In the genomic region with DNA sequence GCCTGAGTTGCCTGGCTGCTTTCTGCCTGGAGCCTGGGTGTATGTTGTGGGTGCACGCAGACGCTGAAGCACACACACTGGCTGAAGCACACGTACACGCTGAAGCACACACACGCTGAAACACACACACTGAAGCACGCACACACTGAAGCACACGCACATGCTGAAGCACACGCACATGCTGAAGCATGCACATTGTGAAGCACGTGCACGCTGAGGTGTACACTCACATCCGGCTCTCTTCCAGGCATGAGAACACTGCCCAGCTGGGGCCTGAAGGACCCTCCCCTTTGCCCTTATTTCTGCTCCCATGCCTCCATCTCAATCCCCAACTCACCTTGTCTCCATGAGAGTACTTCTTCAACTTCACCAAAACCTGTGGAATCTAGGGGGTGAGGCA, we compare ENCODE assay signal across 27 cellular contexts. TPM values are rescaled to one million over a fixed set of nuclear protein-coding genes. Genes with fewer than 3 reads are reported as not detected.
A peak's percentile ranks its signal among the peaks of the same experiment; 100 is the strongest.
DNase-seq lines count a peak whose midpoint lies in the region; ATAC-seq, FAIRE-seq and TF ChIP-seq lines count a peak whose summit lies in the region.
"Had no signal": no experiment of that assay in that cellular context is flagged by ENCODE, and none has a peak within 500 bp of the region (broad histone marks: within the 10 kb centered on the region; RNA-seq: fewer than 3 reads in every experiment).

No MANE protein-coding gene starts in this region.

- no peak overlapping the region for H3K9ac ChIP-seq in muscle layer of colon (ENCODE audit: low read length)

- 90 to 92% methylated on average over 11 of the region's 11 CpGs for WGBS in heart right ventricle, 2 donors
- WGBS in thyroid gland, 2 donors: 95 to 96% methylated on average over 11 of the region's 11 CpGs

- intact Hi-C loops in heart right ventricle (cut with DNase I) (loop anchor here in 4 of 10 donors (10.0 kb wide), 3 partner anchors 53 to 143 kb away; a partner anchor contains a TSS), thyroid gland (cut with DNase I) (no loop called here)

- H3K27ac ChIP-seq in heart right ventricle: peak overlapping the region in 7 of 10 donors; percentile 18 to 76 (median 48)
- H3K27ac ChIP-seq in right atrium auricular region: no peak overlapping the region
- H3K27ac ChIP-seq in muscle layer of colon (ENCODE audit: low read depth, low read length): peak overlapping the region; percentile 44
- peak overlapping the region; percentile 21 to 61 (median 43) for H3K27ac ChIP-seq in thyroid gland

- TF ChIP-seq POLR2A in thyroid gland (IDR thresholded peaks at IDR 0.05): no peak

- no peaks in the 10 kb centered on the region for H3K27me3 ChIP-seq in heart right ventricle
- H3K27me3 ChIP-seq in right atrium auricular region: no peaks in the 10 kb centered on the region
- H3K27me3 ChIP-seq in bronchial epithelial cell (ENCODE audit: control insufficient read depth, insufficient read depth, low read length): no peaks in the 10 kb centered on the region
- H3K27me3 ChIP-seq in muscle layer of colon (ENCODE audit: control insufficient read depth in 1 of 2, insufficient read depth in 2 of 2, low read length in 2 of 2): no peaks in the 10 kb centered on the region
- H3K27me3 ChIP-seq in thyroid gland: no peaks in the 10 kb centered on the region
- H3K27me3 ChIP-seq: BE2C had no signal

- FAIRE-seq in bronchial epithelial cell (lab: Jason Lieb, UNC): peak; percentile 36

- DNase-seq in heart right ventricle (no peak), right atrium auricular region (ENCODE audit: low spot score) (no peak), bronchial epithelial cell (ENCODE audit: low read depth) (no peak), thyroid gland (no peak), KBM-7 (no peak)
- DNase-seq: activated CD4-positive, alpha-beta T cell treated with anti-CD3 and anti-CD28 coated beads for 4 hours; activated CD8-positive, alpha-beta memory T cell treated with anti-CD3 and anti-CD28 coated beads for 24 hours; activated naive CD4-positive, alpha-beta T cell; activated T-cell treated with anti-CD3 and anti-CD28 coated beads, Interleukin-2, amount 50 U/mL, for 1 hour; BE2C; Caco-2; central memory CD4-positive, alpha-beta T cell; DND-41; GOT3; Kasumi-1; NCI-H1694; NCI-H2171; NCI-H524; nephron progenitor cell; T-helper 17 cell had no signal

- peaks cover 0 to 100% (median 57%) of the 10 kb centered on the region in 9 donors for H3K36me3 ChIP-seq in heart right ventricle
- H3K36me3 ChIP-seq in right atrium auricular region: peaks cover 81% of the 10 kb centered on the region
- peaks cover 33% of the 10 kb centered on the region for H3K36me3 ChIP-seq in bronchial epithelial cell (ENCODE audit: control insufficient read depth, insufficient read depth, low read length)
- H3K36me3 ChIP-seq in muscle layer of colon (ENCODE audit: insufficient read depth, low read length): peaks cover 65% of the 10 kb centered on the region
- H3K36me3 ChIP-seq in thyroid gland: peaks cover 33 to 45% of the 10 kb centered on the region in 2 donors

- H3K4me1 ChIP-seq in heart right ventricle (peaks cover 4 to 32% (median 15%) of the 10 kb centered on the region in 9 donors), right atrium auricular region (peaks cover 0 to 13% of the 10 kb centered on the region in 2 donors), muscle layer of colon (ENCODE audit: insufficient read depth, low read length) (peaks cover 49% of the 10 kb centered on the region), thyroid gland (peaks cover 7 to 22% of the 10 kb centered on the region in 2 donors)
- H3K4me1 ChIP-seq: BE2C, Caco-2 had no signal

- H3K4me3 ChIP-seq in heart right ventricle (no peak overlapping the region), right atrium auricular region (no peak overlapping the region), bronchial epithelial cell (ENCODE audit: low read depth, low read length) (no peak overlapping the region), muscle layer of colon (ENCODE audit: low read depth in 1 of 2, low read length in 2 of 2) (no peak overlapping the region), thyroid gland (replicated peaks in 1 of 3) (no peak overlapping the region)

- in situ Hi-C loops in KBM-7 (cut with MboI; ENCODE audit: low pct_unique_long_range_greater_than_20kb, low sequenced_read_pairs): no loop called here

- no peak for TF ChIP-seq CTCF in heart right ventricle (IDR thresholded peaks at IDR 0.05)
- TF ChIP-seq CTCF in right atrium auricular region (IDR thresholded peaks at IDR 0.05): no peak
- no peak for TF ChIP-seq CTCF in bronchial epithelial cell (IDR thresholded peaks at IDR 0.05; ENCODE audit: insufficient read depth, low read length, severe bottlenecking)
- no peak for TF ChIP-seq CTCF in thyroid gland (IDR thresholded peaks at IDR 0.05)

- H3K9me3 ChIP-seq in heart right ventricle (no peaks in the 10 kb centered on the region), right atrium auricular region (no peaks in the 10 kb centered on the region), muscle layer of colon (ENCODE audit: low read length) (no peaks in the 10 kb centered on the region), thyroid gland (no peaks in the 10 kb centered on the region)
- H3K9me3 ChIP-seq: BE2C, Caco-2 had no signal

- no peak for ATAC-seq in heart right ventricle
- ATAC-seq in HG03378 (IDR thresholded peaks at IDR 0.05; ENCODE audit: unreplicated experiment): no peak
- no peak for ATAC-seq in HG02938 (IDR thresholded peaks at IDR 0.05; ENCODE audit: unreplicated experiment)
- ATAC-seq: Panc1, T-helper 17 cell had no signal

RNA-seq across cellular contexts. Expression of a gene that starts 16.5 kb away (rescaled TPM):
- 1 to 10 TPM in 2 of 10 donors, under 1 TPM in 1, not detected in 7; 0.81 to 4.2 (median 1.6) TPM for total RNA-seq in heart right ventricle
- under 1 TPM; 0.29 to 0.32 TPM for polyA plus RNA-seq in heart right ventricle
- 1 to 10 TPM in 1 of 2 donors, not detected in 1; 1.3 TPM for total RNA-seq in right atrium auricular region
- total RNA-seq in bronchial epithelial cell: under 0.01 TPM in 1 of 2 replicates, not detected in the other
- not detected for total RNA-seq in thyroid gland
- total RNA-seq: A673, Caco-2, left lobe of liver, subcutaneous adipose tissue, T-helper 17 cell had no signal

RNA-seq across cellular contexts. Expression of a gene that starts 22.5 kb away (rescaled TPM):
- 10 to 100 TPM; 46.7 to 63.2 (median 58.4) TPM for total RNA-seq in heart right ventricle
- polyA plus RNA-seq in heart right ventricle: 10 to 100 TPM; 47.2 to 75.6 TPM
- 10 to 100 TPM; 44.2 to 44.7 TPM for total RNA-seq in right atrium auricular region
- 23.0 and 25.0 TPM in 2 replicates for total RNA-seq in bronchial epithelial cell
- total RNA-seq in thyroid gland: 10 to 100 TPM; 37.1 to 68.4 (median 56.6) TPM

RNA-seq across cellular contexts. Expression of a gene that starts 31.1 kb away (rescaled TPM):
- total RNA-seq in heart right ventricle (100 to 1,000 TPM in 1 of 10 donors, 10 to 100 TPM in 9; 59.8 to 102 (median 69.7) TPM), right atrium auricular region (10 to 100 TPM; 60.3 to 69.0 TPM), bronchial epithelial cell (4.2 and 5.8 TPM in 2 replicates), thyroid gland (10 to 100 TPM; 34.0 to 52.9 (median 44.8) TPM)
- 10 to 100 TPM; 29.8 to 44.2 TPM for polyA plus RNA-seq in heart right ventricle

RNA-seq across cellular contexts. Expression of a gene that starts 51.1 kb away (rescaled TPM):
- 100 to 1,000 TPM in 1 of 10 donors, 10 to 100 TPM in 9; 76.5 to 113 (median 81.8) TPM for total RNA-seq in heart right ventricle
- polyA plus RNA-seq in heart right ventricle: 100 to 1,000 TPM in 1 of 2 donors, 10 to 100 TPM in 1; 46.7 to 109 TPM
- total RNA-seq in right atrium auricular region: 10 to 100 TPM; 76.3 to 88.8 TPM
- 79.8 and 83.1 TPM in 2 replicates for total RNA-seq in bronchial epithelial cell
- total RNA-seq in thyroid gland: 100 to 1,000 TPM in 1 of 4 donors, 10 to 100 TPM in 3; 65.0 to 100 (median 98.8) TPM

Comparison
In these comparisons a context has a peak if more than half of its experiments do, and no peak if none do; other contexts are left out.
1. H3K27ac ChIP-seq: peak in heart right ventricle (7 of 10), muscle layer of colon (single experiment) and thyroid gland (3 of 3); none in right atrium auricular region (0 of 2).